Comparison of ENCODE assay signal across 11 cellular contexts in the genomic region with DNA sequence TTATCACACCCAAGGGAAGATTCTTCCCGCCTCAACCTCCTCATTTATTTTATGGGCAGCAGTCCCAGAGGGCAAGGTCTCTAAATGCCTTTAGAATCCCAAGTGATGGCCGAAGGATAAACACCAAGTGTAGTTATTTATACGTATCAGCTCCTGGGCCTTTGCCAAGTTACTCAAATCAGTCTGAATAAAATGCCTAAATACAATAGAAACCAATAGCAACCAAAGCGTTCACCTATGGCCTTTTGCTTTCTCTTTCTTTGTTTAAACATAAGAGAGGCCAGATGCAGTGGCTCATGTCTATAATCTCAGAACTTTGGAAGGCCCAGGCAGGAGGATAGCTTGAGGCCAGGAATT. TPM values are rescaled to one million over a fixed set of nuclear protein-coding genes. Genes with fewer than 3 reads are reported as not detected.
DNase-seq lines count a peak whose midpoint lies in the region; ATAC-seq, FAIRE-seq and TF ChIP-seq lines count a peak whose summit lies in the region.
"Had no signal": no experiment of that assay in that cellular context is flagged by ENCODE, and none has a peak within 500 bp of the region (broad histone marks: within the 10 kb centered on the region; RNA-seq: fewer than 3 reads in every experiment).

No MANE protein-coding gene starts in this region.

- H3K79me2 ChIP-seq in endothelial cell of umbilical vein (ENCODE audit: control insufficient read depth, insufficient read depth, low read length): no peaks in the 10 kb centered on the region

- no peak overlapping the region for H3K27ac Mint-ChIP-seq in Calu3 (ENCODE audit: unreplicated experiment)

- CTCF ChIA-PET in endothelial cell of umbilical vein (lab: Charles Lee): interaction anchor here (0.8 to 1.5 kb wide), 3 partner anchors 86 to 158 kb away, joined by 3 to 7 read pairs (median 4); partner anchors contain the start of genes ANKRD36 and ANKRD39
- CTCF ChIA-PET in Calu3 (lab: Charles Lee): interaction anchor here (0.7 to 1.4 kb wide), 2 partner anchors 43 to 97 kb away, joined by 3 read pairs; partner anchors contain the start of gene ANKRD39

- H3K36me3 ChIP-seq in BLaER1 (no peaks in the 10 kb centered on the region), endothelial cell of umbilical vein (ENCODE audit: control insufficient read depth in 2 of 2, extremely low read depth in 1 of 2, insufficient read depth in 2 of 2, low read length in 2 of 2) (no peaks in the 10 kb centered on the region), gastrocnemius medialis (no peaks in the 10 kb centered on the region)

- no peaks in the 10 kb centered on the region for H3K4me1 Mint-ChIP-seq in Calu3 (ENCODE audit: low read depth, unreplicated experiment)

- H4K20me1 ChIP-seq in BLaER1: no peaks in the 10 kb centered on the region
- no peaks in the 10 kb centered on the region for H4K20me1 ChIP-seq in endothelial cell of umbilical vein (replicated peaks; ENCODE audit: control insufficient read depth, extremely low read depth, insufficient read depth, low read length)

- no peak overlapping the region for H3K4me3 Mint-ChIP-seq in Calu3 (ENCODE audit: low read depth, unreplicated experiment)

- H3K9me3 Mint-ChIP-seq in Calu3 (ENCODE audit: low read depth, unreplicated experiment): no peaks in the 10 kb centered on the region

- no peaks in the 10 kb centered on the region for H3K9me1 ChIP-seq in endothelial cell of umbilical vein (replicated peaks; ENCODE audit: control insufficient read depth, extremely low read depth, insufficient read depth, low read length)

- TF ChIP-seq CTCF in GM13976 (IDR thresholded peaks at IDR 0.05; ENCODE audit: borderline replicate concordance, control extremely low read depth, extremely low read depth, insufficient read depth, missing control alignments): no peak
- no peak for TF ChIP-seq CTCF in endothelial cell of umbilical vein (IDR thresholded peaks at IDR 0.05; ENCODE audit: extremely low read depth in 1 of 2, insufficient read depth in 1 of 2, low read depth in 1 of 2, low read length in 2 of 2)
- no peak for TF ChIP-seq CTCF in gastrocnemius medialis (IDR thresholded peaks at IDR 0.05 in 4 of 5, conservative IDR thresholded peaks at IDR 0.05 in 1 of 5)
- no peak for TF ChIP-seq CTCF in Calu3 (IDR thresholded peaks at IDR 0.05; ENCODE audit: unreplicated experiment)

- dilution Hi-C loops in endothelial cell of umbilical vein (cut with MboI; ENCODE audit: extremely low pct_ligation_motif_present, low sequenced_read_pairs): no loop called here

- peaks cover 33% of the 10 kb centered on the region for H3K27me3 Mint-ChIP-seq in Calu3 (ENCODE audit: unreplicated experiment)

- H3K27me3 ChIP-seq in BLaER1 (no peaks in the 10 kb centered on the region), endothelial cell of umbilical vein (ENCODE audit: control insufficient read depth in 2 of 2, insufficient read depth in 2 of 2, low read length in 2 of 2) (peaks cover 0 to 3% of the 10 kb centered on the region in 2 experiments), gastrocnemius medialis (no peaks in the 10 kb centered on the region)

- intact Hi-C loops in endothelial cell of umbilical vein (cut with micrococcal nuclease): loop anchor here (1.0 kb wide), 1 partner anchor 11 kb away; no protein-coding TSS in a partner anchor
- intact Hi-C loops in gastrocnemius medialis (cut with DNase I; ENCODE audit: low total_unique reads): loop anchor here (5.0 kb wide), 1 partner anchor 47 kb away; no protein-coding TSS in a partner anchor
- intact Hi-C loops in Calu3 (cut with micrococcal nuclease; ENCODE audit: unreplicated experiment): no loop called here

- H3K36me3 Mint-ChIP-seq in Calu3 (ENCODE audit: insufficient read depth, unreplicated experiment): peaks cover 7% of the 10 kb centered on the region

- H3K4me2 ChIP-seq in BLaER1 (peak overlapping the region; percentile 92), endothelial cell of umbilical vein (ENCODE audit: insufficient read depth, low read length) (no peak overlapping the region)

- H3K4me1 ChIP-seq in BLaER1: peaks cover 72% of the 10 kb centered on the region
- H3K4me1 ChIP-seq in endothelial cell of umbilical vein (ENCODE audit: control insufficient read depth, extremely low read depth, insufficient read depth, low read length): no peaks in the 10 kb centered on the region
- H3K4me1 ChIP-seq in gastrocnemius medialis: peaks cover 0 to 7% of the 10 kb centered on the region in 2 donors

- no peak for TF ChIP-seq POLR2A in endothelial cell of umbilical vein (IDR thresholded peaks at IDR 0.05; ENCODE audit: low read depth, low read length)
- TF ChIP-seq POLR2A in gastrocnemius medialis (IDR thresholded peaks at IDR 0.05): no peak
- TF ChIP-seq POLR2A in GM18505 (IDR thresholded peaks at IDR 0.05; ENCODE audit: borderline replicate concordance, extremely low read depth, insufficient read depth, insufficient read length): no peak

- BruUV-seq in endothelial cell of umbilical vein (replicated peaks; lab: Mats Ljungman, UMichigan): no TSS peak
- BruUV-seq in Calu3 (replicated peaks; lab: Mats Ljungman, UMichigan): no TSS peak

- no peaks in the 10 kb centered on the region for H3K9me3 ChIP-seq in BLaER1
- no peaks in the 10 kb centered on the region for H3K9me3 ChIP-seq in endothelial cell of umbilical vein (replicated peaks; ENCODE audit: control insufficient read depth, insufficient read depth, low read length)
- no peaks in the 10 kb centered on the region for H3K9me3 ChIP-seq in gastrocnemius medialis

- DNase-seq in GM13976 (ENCODE audit: low spot score): peak; percentile 80
- peak; percentile 68 for DNase-seq in endothelial cell of umbilical vein (ENCODE audit: low read depth, low spot score)
- DNase-seq in gastrocnemius medialis: no peak
- DNase-seq in Calu3: no peak
- DNase-seq in foreskin melanocyte: no peak
- DNase-seq: activated CD4-positive, alpha-beta T cell treated with anti-CD3 and anti-CD28 coated beads, Interleukin-2, amount 50 U/mL, for 4 hours; kidney had no signal

- H3K4me3 ChIP-seq in BLaER1 (peak overlapping the region; percentile 23), endothelial cell of umbilical vein (replicated peaks in 1 of 3; ENCODE audit: insufficient read depth in 1 of 3, low read depth in 1 of 3, low read length in 3 of 3) (no peak overlapping the region), gastrocnemius medialis (no peak overlapping the region)
- H3K4me3 ChIP-seq: skin epidermis had no signal

- ATAC-seq in HG03521 (IDR thresholded peaks at IDR 0.05; ENCODE audit: unreplicated experiment): peak; percentile 68
- ATAC-seq in gastrocnemius medialis: no peak
- ATAC-seq in GM18505 (IDR thresholded peaks at IDR 0.05; ENCODE audit: unreplicated experiment): no peak

- in situ Hi-C loops in GM13976 (cut with MboI; ENCODE audit: low sequenced_read_pairs, unreplicated experiment) (loop anchor here (5.0 to 25.0 kb wide), 2 partner anchors 97 to 158 kb away; partner anchors contain the start of genes ANKRD36 and ANKRD39), gastrocnemius medialis (cut with MboI; ENCODE audit: low sequenced_read_pairs in 4 of 4) (loop anchor here (5.0 kb wide), 2 partner anchors 97 to 102 kb away; partner anchors contain the start of gene ANKRD39 (in 3 of the 4))

- POLR2A ChIA-PET in endothelial cell of umbilical vein (lab: Charles Lee): no interaction called here

- no peak for FAIRE-seq in endothelial cell of umbilical vein (lab: Jason Lieb, UNC)
- FAIRE-seq: kidney had no signal

- peak overlapping the region; percentile 58 for H3K27ac ChIP-seq in BLaER1
- H3K27ac ChIP-seq in endothelial cell of umbilical vein (ENCODE audit: insufficient read depth, low read depth, low read length): no peak overlapping the region
- no peak overlapping the region for H3K27ac ChIP-seq in gastrocnemius medialis

- H2AFZ ChIP-seq in endothelial cell of umbilical vein (ENCODE audit: low read depth, low read length): no peak overlapping the region

- H3K9ac ChIP-seq in BLaER1: 0 out of 2 replicates have a peak overlapping the region, but pooled peaks have one; percentile 0
- no peak overlapping the region for H3K9ac ChIP-seq in endothelial cell of umbilical vein (replicated peaks; ENCODE audit: extremely low read depth, insufficient read depth, low read length)

TF ChIP-seq in endothelial cell of umbilical vein, 7 proteins besides CTCF, POLR2A, EP300 and RAD21:
- no peak for TF ChIP-seq GATA2 (IDR thresholded peaks at IDR 0.05; ENCODE audit: insufficient read depth, insufficient read length, low read depth, low read length)
- TF ChIP-seq, protein P1, sequence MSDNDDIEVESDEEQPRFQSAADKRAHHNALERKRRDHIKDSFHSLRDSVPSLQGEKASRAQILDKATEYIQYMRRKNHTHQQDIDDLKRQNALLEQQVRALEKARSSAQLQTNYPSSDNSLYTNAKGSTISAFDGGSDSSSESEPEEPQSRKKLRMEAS (IDR thresholded peaks at IDR 0.05; ENCODE audit: insufficient read depth, insufficient read length): no peak
- no peak for TF ChIP-seq EZH2 (IDR thresholded peaks at IDR 0.05; ENCODE audit: borderline replicate concordance, low read depth, low read length, severe bottlenecking)
- TF ChIP-seq MYC (IDR thresholded peaks at IDR 0.05; ENCODE audit: low read depth, low read length): no peak
- TF ChIP-seq FOS (IDR thresholded peaks at IDR 0.05; ENCODE audit: borderline replicate concordance, insufficient read depth, low read length): no peak
- no peak for TF ChIP-seq JUN (IDR thresholded peaks at IDR 0.05; ENCODE audit: borderline replicate concordance, insufficient read depth, insufficient read length, low read depth)
- TF ChIP-seq POLR2AphosphoS5 (IDR thresholded peaks at IDR 0.05; ENCODE audit: insufficient read depth, low read depth, low read length): no peak

RNA-seq across cellular contexts. Expression of gene FAM178B, which starts 31.9 kb away (rescaled TPM):
- not detected in 2 replicates for total RNA-seq in endothelial cell of umbilical vein
- not detected in 2 replicates for polyA plus RNA-seq in endothelial cell of umbilical vein
- polyA plus RNA-seq in endothelial cell of umbilical vein (2011; cell fraction: cytosol; rRNA removed): not detected in 2 replicates
- not detected in 2 replicates for polyA plus RNA-seq in endothelial cell of umbilical vein (2011; cell fraction: nucleus; rRNA removed)
- polyA plus RNA-seq in endothelial cell of umbilical vein (2012): not detected in 2 replicates
- polyA minus RNA-seq in endothelial cell of umbilical vein: 11.9 and 19.6 TPM in 2 replicates
- polyA minus RNA-seq in endothelial cell of umbilical vein (2011; cell fraction: cytosol; rRNA and poly(A)+ RNA removed): not detected
- polyA minus RNA-seq in endothelial cell of umbilical vein (2011; cell fraction: nucleus; rRNA and poly(A)+ RNA removed): not detected in 2 replicates
- under 1 TPM in 1 of 4 donors, not detected in 3; 0.84 TPM for total RNA-seq in gastrocnemius medialis
- not detected in 2 replicates for total RNA-seq in Calu3 (2022)

Comparison
In these comparisons a context has a peak if more than half of its experiments do, and no peak if none do; other contexts are left out.
1. DNase-seq: peak in GM13976 (single experiment) and endothelial cell of umbilical vein (single experiment); none in gastrocnemius medialis (0 of 2), Calu3 (single experiment) and foreskin melanocyte (single experiment).